ENCODE assay signal across 15 cellular contexts in genomic region chr19:5931251-5931650, GRCh38. TPM values are rescaled to one million over a fixed set of nuclear protein-coding genes. Genes with fewer than 3 reads are reported as not detected.
DNase-seq lines count a peak whose midpoint lies in the region; ATAC-seq, FAIRE-seq and TF ChIP-seq lines count a peak whose summit lies in the region.
"Had no signal": no experiment of that assay in that cellular context is flagged by ENCODE, and none has a peak within 500 bp of the region (broad histone marks: within the 10 kb centered on the region; RNA-seq: fewer than 3 reads in every experiment).

No MANE protein-coding gene starts in this region.

- peaks cover 60 to 91% of the 10 kb centered on the region in 2 experiments for H3K36me3 ChIP-seq in HepG2 (replicated peaks in 1 of 2; ENCODE audit: control insufficient read depth in 1 of 2, insufficient read depth in 2 of 2, low read length in 2 of 2)
- peaks cover 0 to 54% (median 13%) of the 10 kb centered on the region in 4 donors for H3K36me3 ChIP-seq in right lobe of liver
- H3K36me3 ChIP-seq in H1 (ENCODE audit: control insufficient read depth in 2 of 4, insufficient read depth in 4 of 4, low read length in 3 of 4): peaks cover 17 to 40% (median 25%) of the 10 kb centered on the region in 4 experiments
- peaks cover 15 to 66% (median 19%) of the 10 kb centered on the region in 4 donors for H3K36me3 ChIP-seq in sigmoid colon
- H3K36me3 ChIP-seq in esophagus squamous epithelium: peaks cover 11 to 97% (median 39%) of the 10 kb centered on the region in 3 donors

- TF ChIP-seq RAD21 in HepG2 (CRISPR knock-in tag; IDR thresholded peaks at IDR 0.05) (no peak), H1 (IDR thresholded peaks at IDR 0.05 in 1 of 2, conservative IDR thresholded peaks at IDR 0.05 in 1 of 2; ENCODE audit: low read depth in 2 of 2, low read length in 2 of 2) (no peak)

- in situ Hi-C loops in HepG2 (cut with HindIII; ENCODE audit: extremely low pct_ligation_motif_present, low pct_unique_long_range_greater_than_20kb): no loop called here

- H3K14ac ChIP-seq in H1 (ENCODE audit: insufficient read length): no peak overlapping the region

- H4K5ac ChIP-seq in H1 (ENCODE audit: insufficient read length, low read depth, low read length): no peak overlapping the region

- H3K4me3 ChIP-seq in HepG2 (replicated peaks in 1 of 3; ENCODE audit: insufficient read depth in 1 of 3, low read depth in 2 of 3, low read length in 3 of 3) (no peak overlapping the region), right lobe of liver (no peak overlapping the region), H1 (ENCODE audit: extremely low read depth in 1 of 4, insufficient read depth in 2 of 4, low read depth in 3 of 4, low read length in 4 of 4) (no peak overlapping the region), sigmoid colon (no peak overlapping the region), esophagus squamous epithelium (no peak overlapping the region)

- no peak overlapping the region for H2BK20ac ChIP-seq in H1 (ENCODE audit: low read length)

- POLR2A ChIA-PET in HepG2 (lab: Yijun Ruan, JAX): no interaction called here
- POLR2A ChIA-PET in H1 (lab: Charles Lee; ENCODE audit: partially characterized antibody): interaction anchor here (1.7 kb wide), 1 partner anchor 11 kb away, joined by 3 read pairs; no protein-coding TSS in a partner anchor

- ATAC-seq in HepG2 (no peak), right lobe of liver (no peak)

- CTCF ChIA-PET in HepG2 (lab: Yijun Ruan, JAX; ENCODE audit: low intra/inter-chr PET ratio, low total read pairs) (no interaction called here), H1 (lab: Charles Lee; ENCODE audit: partially characterized antibody) (interaction anchor here (0.6 to 2.1 kb wide), 2 partner anchors 91 to 127 kb away, joined by 4 to 7 read pairs; no protein-coding TSS in a partner anchor)

- H3K4me1 ChIP-seq in HepG2 (ENCODE audit: insufficient read depth, low read length): no peaks in the 10 kb centered on the region
- H3K4me1 ChIP-seq in right lobe of liver: peaks cover 0 to 22% (median 10%) of the 10 kb centered on the region in 4 donors
- H3K4me1 ChIP-seq in H1 (replicated peaks in 1 of 4; ENCODE audit: control insufficient read depth in 3 of 4, insufficient read depth in 4 of 4, low read length in 3 of 4): no peaks in the 10 kb centered on the region
- H3K4me1 ChIP-seq in sigmoid colon: peaks cover 0 to 91% (median 70%) of the 10 kb centered on the region in 4 donors
- peaks cover 0 to 53% (median 19%) of the 10 kb centered on the region in 3 donors for H3K4me1 ChIP-seq in esophagus squamous epithelium

- H4K20me1 ChIP-seq in HepG2 (ENCODE audit: insufficient read depth, low read length) (peaks cover 22% of the 10 kb centered on the region; the same call in 1 of the 2 replicates), H1 (replicated peaks in 1 of 2; ENCODE audit: control insufficient read depth in 1 of 2, insufficient read depth in 2 of 2, low read length in 2 of 2) (peaks cover 11 to 28% of the 10 kb centered on the region in 2 experiments)

- TF ChIP-seq POLR2A in HepG2 (IDR thresholded peaks at IDR 0.05; ENCODE audit: insufficient read depth in 1 of 2, low read depth in 2 of 2, low read length in 2 of 2): no peak
- no peak for TF ChIP-seq POLR2A in right lobe of liver (IDR thresholded peaks at IDR 0.05)
- TF ChIP-seq POLR2A in H1 (IDR thresholded peaks at IDR 0.05; ENCODE audit: control extremely low read depth in 1 of 2, low read depth in 2 of 2, low read length in 2 of 2): no peak
- TF ChIP-seq POLR2A in sigmoid colon (IDR thresholded peaks at IDR 0.05): no peak
- TF ChIP-seq POLR2A in esophagus squamous epithelium (IDR thresholded peaks at IDR 0.05): no peak

- H2BK12ac ChIP-seq in H1 (ENCODE audit: low read depth, low read length): 0 out of 2 replicates have a peak overlapping the region, but pooled peaks have one; percentile 14

- H3K9me3 ChIP-seq in HepG2 (ENCODE audit: low read length) (no peaks in the 10 kb centered on the region), right lobe of liver (no peaks in the 10 kb centered on the region), H1 (ENCODE audit: insufficient read depth in 2 of 2, low read depth in 1 of 2, low read length in 1 of 2) (no peaks in the 10 kb centered on the region), sigmoid colon (no peaks in the 10 kb centered on the region), esophagus squamous epithelium (no peaks in the 10 kb centered on the region)

- no peak for FAIRE-seq in HepG2 (lab: Jason Lieb, UNC)
- no peak for FAIRE-seq in H1 (lab: Jason Lieb, UNC)
- FAIRE-seq: A204.1 had no signal

- H2BK120ac ChIP-seq in H1 (replicated peaks; ENCODE audit: low read depth, low read length): no peak overlapping the region

- no peak overlapping the region for H4K8ac ChIP-seq in H1 (ENCODE audit: extremely low read depth, insufficient read depth, low read length)

- DNase-seq in HepG2 (ENCODE audit: low spot score): no peak
- DNase-seq in right lobe of liver: no peak
- no peak for DNase-seq in H1 (ENCODE audit: low read depth in 1 of 2, low spot score in 2 of 2)
- no peak for DNase-seq in sigmoid colon
- no peak for DNase-seq in activated naive CD4-positive, alpha-beta T cell treated with anti-CD3 and anti-CD28 coated beads, Interleukin-2, amount 50 U/mL, for 16 hours
- DNase-seq in esophagus squamous epithelium (lab: John Stamatoyannopoulos, UW): no peak
- DNase-seq in NCI-H526 (lab: John Stamatoyannopoulos, UW): no peak
- DNase-seq: C1 segment of cervical spinal cord; Calu3; CD4-positive, alpha-beta T cell; DMS 273 treated with DMSO at 0.1 percent for 48 hours; HCEC 1CT; HFFc6 had no signal

- BruUV-seq in HepG2 (replicated peaks; lab: Mats Ljungman, UMichigan): no TSS peak

- no peak overlapping the region for H3K9ac ChIP-seq in HepG2 (ENCODE audit: insufficient read depth, low read depth, low read length)
- no peak overlapping the region for H3K9ac ChIP-seq in H1 (replicated peaks in 1 of 4; ENCODE audit: extremely low read depth in 1 of 4, low read depth in 3 of 4, low read length in 3 of 4)

- H2BK15ac ChIP-seq in H1 (ENCODE audit: low read length): no peak overlapping the region

- H3K79me2 ChIP-seq in HepG2 (ENCODE audit: insufficient read depth, low read length): peaks cover 18% of the 10 kb centered on the region
- H3K79me2 ChIP-seq in H1 (ENCODE audit: control insufficient read depth in 1 of 2, insufficient read depth in 2 of 2, low read length in 2 of 2): peaks cover 0 to 2% of the 10 kb centered on the region in 2 experiments; a peak in 1 of 4 replicates

- H2AFZ ChIP-seq in HepG2 (ENCODE audit: low read length) (no peak overlapping the region), H1 (ENCODE audit: low read length) (no peak overlapping the region)

- H3K27me3 ChIP-seq in HepG2 (ENCODE audit: control insufficient read depth in 1 of 2, insufficient read depth in 2 of 2, low read length in 2 of 2) (no peaks in the 10 kb centered on the region), right lobe of liver (no peaks in the 10 kb centered on the region), H1 (replicated peaks in 1 of 4; ENCODE audit: control insufficient read depth in 3 of 4, extremely low read depth in 1 of 4, insufficient read depth in 3 of 4, low read length in 3 of 4) (no peaks in the 10 kb centered on the region; a peak in 1 of 7 replicates), sigmoid colon (no peaks in the 10 kb centered on the region), esophagus squamous epithelium (no peaks in the 10 kb centered on the region)

- no peak for TF ChIP-seq CTCF in HepG2 (CRISPR knock-in tag; IDR thresholded peaks at IDR 0.05)
- no peak for TF ChIP-seq CTCF in right lobe of liver (IDR thresholded peaks at IDR 0.05)
- no peak for TF ChIP-seq CTCF in H1 (IDR thresholded peaks at IDR 0.05; ENCODE audit: control extremely low read depth in 1 of 3, insufficient read depth in 1 of 3, low read depth in 1 of 3, low read length in 3 of 3)
- no peak for TF ChIP-seq CTCF in sigmoid colon (IDR thresholded peaks at IDR 0.05)
- no peak for TF ChIP-seq CTCF in esophagus squamous epithelium (IDR thresholded peaks at IDR 0.05)

- no peak overlapping the region for H4K91ac ChIP-seq in H1 (replicated peaks; ENCODE audit: insufficient read length, low read length)

- TF ChIP-seq EP300 in HepG2 (IDR thresholded peaks at IDR 0.05; ENCODE audit: low read depth in 2 of 2, low read length in 2 of 2): no peak
- no peak for TF ChIP-seq EP300 in HepG2 (CRISPR knock-in tag; IDR thresholded peaks at IDR 0.05; ENCODE audit: borderline replicate concordance)
- TF ChIP-seq EP300 in H1 (IDR thresholded peaks at IDR 0.05; ENCODE audit: borderline replicate concordance in 1 of 2, low read depth in 2 of 2, low read length in 2 of 2): no peak
- TF ChIP-seq EP300 in sigmoid colon (IDR thresholded peaks at IDR 0.05): no peak

- 99% methylated on average over 7 of the region's 11 CpGs for WGBS in HepG2 (ENCODE audit: low lambda C conversion rate)
- WGBS in right lobe of liver (ENCODE audit: insufficient coverage, low coverage, low lambda C conversion rate, missing lambda C conversion rate): 100% methylated on average over 1 of the region's 11 CpGs
- 86% methylated on average over 11 of the region's 11 CpGs; no CpG with 5 or more reads in 1 of the 2 experiments for WGBS in H1 (ENCODE audit: extremely low coverage in 1 of 2, insufficient coverage in 1 of 2, insufficient read length in 1 of 2, insufficient replicate concordance in 2 of 2, low coverage in 1 of 2, low lambda C conversion rate in 2 of 2, missing lambda C conversion rate in 1 of 2), 2 experiments
- 94 to 96% methylated on average over 11 of the region's 11 CpGs for WGBS in sigmoid colon, 2 donors
- 58 to 87% methylated on average over 2 to 3 of the region's 11 CpGs for WGBS in esophagus squamous epithelium, 2 donors

- H3K79me1 ChIP-seq in H1 (ENCODE audit: low read depth, low read length): peaks cover 3% of the 10 kb centered on the region

- H3K18ac ChIP-seq in H1 (ENCODE audit: extremely low read depth, low read length): no peak overlapping the region

- intact Hi-C loops in HepG2 (cut with micrococcal nuclease; ENCODE audit: unreplicated experiment) (no loop called here), right lobe of liver (cut with DNase I) (no loop called here), sigmoid colon (cut with DNase I) (no loop called here), esophagus squamous epithelium (cut with DNase I) (no loop called here)

- H3K56ac ChIP-seq in H1 (replicated peaks; ENCODE audit: insufficient read length, low read depth, low read length): no peak overlapping the region

- no peak overlapping the region for H3K27ac ChIP-seq in HepG2 (ENCODE audit: extremely low read length, insufficient read depth, low read length)
- H3K27ac ChIP-seq in right lobe of liver: no peak overlapping the region
- no peak overlapping the region for H3K27ac ChIP-seq in H1 (ENCODE audit: low read depth, low read length)
- peak overlapping the region in 3 of 4 donors; percentile 69 to 85 (median 80) for H3K27ac ChIP-seq in sigmoid colon
- H3K27ac ChIP-seq in esophagus squamous epithelium: no peak overlapping the region
- H3K27ac ChIP-seq: HL-60 had no signal

- H3K23ac ChIP-seq in H1 (ENCODE audit: insufficient read length): no peak overlapping the region

- no peak overlapping the region for H2AK5ac ChIP-seq in H1 (ENCODE audit: low read depth, low read length)

- no peak overlapping the region for H2BK5ac ChIP-seq in H1 (ENCODE audit: low read depth, low read length)

- H3K4ac ChIP-seq in H1 (replicated peaks; ENCODE audit: insufficient read length, low read depth, low read length): no peak overlapping the region

- H3K4me2 ChIP-seq in HepG2 (ENCODE audit: low read depth, low read length): no peak overlapping the region
- no peak overlapping the region for H3K4me2 ChIP-seq in H1 (ENCODE audit: insufficient read depth in 1 of 2, low read depth in 2 of 2, low read length in 2 of 2)

- no peaks in the 10 kb centered on the region for H3K23me2 ChIP-seq in H1 (ENCODE audit: low read depth, low read length)

RNA-seq across cellular contexts. Expression of gene CAPS, which starts 17.2 kb away (rescaled TPM):
- total RNA-seq in HepG2 (2016; rRNA removed; fragmentation: Illumina TruSeq; extraction: Trizol): 1.7 and 3.1 TPM in 2 replicates
- 0.40 and 0.53 TPM in 2 replicates for total RNA-seq in HepG2 (2016; cell fraction: cytosol; rRNA removed; fragmentation: Illumina TruSeq; extraction: Trizol; ENCODE audit: low read depth)
- total RNA-seq in HepG2 (2016; cell fraction: insoluble cytoplasmic fraction; rRNA removed; fragmentation: Illumina TruSeq; extraction: Trizol): 1.1 and 3.0 TPM in 2 replicates
- total RNA-seq in HepG2 (2016; cell fraction: membrane; rRNA removed; fragmentation: Illumina TruSeq; extraction: Trizol): 1.2 and 1.4 TPM in 2 replicates
- total RNA-seq in HepG2 (2016; cell fraction: nucleus; rRNA removed; fragmentation: Illumina TruSeq; extraction: Trizol): 2.6 and 2.9 TPM in 2 replicates
- polyA plus RNA-seq in HepG2 (2011; rRNA removed): 3.1 and 4.5 TPM in 2 replicates
- polyA plus RNA-seq in HepG2 (2011; cell fraction: cytosol; rRNA removed): 2.9 and 3.5 TPM in 2 replicates
- polyA plus RNA-seq in HepG2 (2011; cell fraction: nucleus; rRNA removed): 19.5 and 22.9 TPM in 2 replicates
- 1.8 and 1.9 TPM in 2 replicates for polyA plus RNA-seq in HepG2 (2012)
- 0.40 and 0.43 TPM in 2 replicates for polyA plus RNA-seq in HepG2 (2016; cell fraction: cytosol; fragmentation: Illumina TruSeq; extraction: Trizol; ENCODE audit: low read depth)
- 1.1 and 1.4 TPM in 2 replicates for polyA plus RNA-seq in HepG2 (2016; cell fraction: insoluble cytoplasmic fraction; fragmentation: Illumina TruSeq; extraction: Trizol; ENCODE audit: low read depth)
- polyA plus RNA-seq in HepG2 (2016; cell fraction: membrane; fragmentation: Illumina TruSeq; extraction: Trizol; ENCODE audit: low read depth): 0.61 and 0.87 TPM in 2 replicates
- 10.1 and 13.8 TPM in 2 replicates for polyA plus RNA-seq in HepG2 (2016; cell fraction: nucleus; fragmentation: Illumina TruSeq; extraction: Trizol; ENCODE audit: insufficient read depth, low read depth)
- 0.28 and 3.1 TPM in 2 replicates for polyA minus RNA-seq in HepG2 (2011; rRNA and poly(A)+ RNA removed; ENCODE audit: low replicate concordance)
- 0.40 and 1.1 TPM in 2 replicates for polyA minus RNA-seq in HepG2 (2011; cell fraction: cytosol; rRNA and poly(A)+ RNA removed)
- polyA minus RNA-seq in HepG2 (2011; cell fraction: nucleus; rRNA and poly(A)+ RNA removed): 3.0 and 3.1 TPM in 2 replicates
- total RNA-seq in right lobe of liver: 1 to 10 TPM; 1.1 to 7.9 (median 5.0) TPM
- total RNA-seq in H1 (2021; fragmentation: NEBNext Ultra II Directional; extraction: Animal tissue kit (Norgen Biotek cat#: 25700)): 1.8 and 2.1 TPM in 2 replicates
- 2.4 and 4.2 TPM in 2 replicates for polyA plus RNA-seq in H1 (2011; rRNA removed)
- polyA plus RNA-seq in H1 (2011; cell fraction: cytosol; rRNA removed): 4.2 TPM
- 8.2 TPM for polyA plus RNA-seq in H1 (2011; cell fraction: nucleus; rRNA removed)
- 1.9 to 3.7 TPM (median 2.8 TPM) in 4 replicates for polyA plus RNA-seq in H1 (2012, experiment 1 of 2)
- 1.7 TPM for polyA plus RNA-seq in H1 (2012, experiment 2 of 2)
- polyA plus RNA-seq in H1 (2013, experiment 1 of 2): 2.1 TPM
- 1.4 TPM for polyA plus RNA-seq in H1 (2013, experiment 2 of 2)
- polyA minus RNA-seq in H1 (2011; rRNA and poly(A)+ RNA removed): 0.24 and 0.47 TPM in 2 replicates
- 0.66 TPM for polyA minus RNA-seq in H1 (2011; cell fraction: cytosol; rRNA and poly(A)+ RNA removed)
- 1.1 TPM for polyA minus RNA-seq in H1 (2011; cell fraction: nucleus; rRNA and poly(A)+ RNA removed)
- total RNA-seq in sigmoid colon: 10 to 100 TPM in 2 of 4 donors, 1 to 10 TPM in 2; 4.9 to 18.6 (median 9.7) TPM
- 10 to 100 TPM in 1 of 3 donors, 1 to 10 TPM in 2; 3.6 to 13.7 (median 3.7) TPM for polyA plus RNA-seq in sigmoid colon
- total RNA-seq in esophagus squamous epithelium: 10 to 100 TPM in 2 of 4 donors, 1 to 10 TPM in 2; 3.3 to 13.7 (median 7.3) TPM

RNA-seq across cellular contexts. Expression of gene VMAC, which starts 26.6 kb away (rescaled TPM):
- 1.2 and 2.4 TPM in 2 replicates for total RNA-seq in HepG2 (2016; rRNA removed; fragmentation: Illumina TruSeq; extraction: Trizol)
- 1.2 and 2.0 TPM in 2 replicates for total RNA-seq in HepG2 (2016; cell fraction: cytosol; rRNA removed; fragmentation: Illumina TruSeq; extraction: Trizol; ENCODE audit: low read depth)
- 1.1 and 2.6 TPM in 2 replicates for total RNA-seq in HepG2 (2016; cell fraction: insoluble cytoplasmic fraction; rRNA removed; fragmentation: Illumina TruSeq; extraction: Trizol)
- 1.6 and 2.0 TPM in 2 replicates for total RNA-seq in HepG2 (2016; cell fraction: membrane; rRNA removed; fragmentation: Illumina TruSeq; extraction: Trizol)
- 2.4 and 2.8 TPM in 2 replicates for total RNA-seq in HepG2 (2016; cell fraction: nucleus; rRNA removed; fragmentation: Illumina TruSeq; extraction: Trizol)
- polyA plus RNA-seq in HepG2 (2011; rRNA removed): 2.4 and 3.1 TPM in 2 replicates
- 1.3 and 1.9 TPM in 2 replicates for polyA plus RNA-seq in HepG2 (2011; cell fraction: cytosol; rRNA removed)
- polyA plus RNA-seq in HepG2 (2011; cell fraction: nucleus; rRNA removed): 12.9 and 13.7 TPM in 2 replicates
- polyA plus RNA-seq in HepG2 (2012): 0.61 and 1.0 TPM in 2 replicates
- 0.49 and 0.65 TPM in 2 replicates for polyA plus RNA-seq in HepG2 (2016; cell fraction: cytosol; fragmentation: Illumina TruSeq; extraction: Trizol; ENCODE audit: low read depth)
- 0.78 and 1.4 TPM in 2 replicates for polyA plus RNA-seq in HepG2 (2016; cell fraction: insoluble cytoplasmic fraction; fragmentation: Illumina TruSeq; extraction: Trizol; ENCODE audit: low read depth)
- 0.82 and 0.91 TPM in 2 replicates for polyA plus RNA-seq in HepG2 (2016; cell fraction: membrane; fragmentation: Illumina TruSeq; extraction: Trizol; ENCODE audit: low read depth)
- 4.8 and 5.0 TPM in 2 replicates for polyA plus RNA-seq in HepG2 (2016; cell fraction: nucleus; fragmentation: Illumina TruSeq; extraction: Trizol; ENCODE audit: insufficient read depth, low read depth)
- polyA minus RNA-seq in HepG2 (2011; rRNA and poly(A)+ RNA removed; ENCODE audit: low replicate concordance): 0.33 and 2.8 TPM in 2 replicates
- polyA minus RNA-seq in HepG2 (2011; cell fraction: cytosol; rRNA and poly(A)+ RNA removed): 0.59 and 1.2 TPM in 2 replicates
- 3.7 and 4.2 TPM in 2 replicates for polyA minus RNA-seq in HepG2 (2011; cell fraction: nucleus; rRNA and poly(A)+ RNA removed)
- total RNA-seq in right lobe of liver: 1 to 10 TPM; 1.7 to 3.9 (median 2.8) TPM
- 1.2 and 1.3 TPM in 2 replicates for total RNA-seq in H1 (2021; fragmentation: NEBNext Ultra II Directional; extraction: Animal tissue kit (Norgen Biotek cat#: 25700))
- polyA plus RNA-seq in H1 (2011; rRNA removed): 2.2 and 3.9 TPM in 2 replicates
- 3.9 TPM for polyA plus RNA-seq in H1 (2011; cell fraction: cytosol; rRNA removed)
- polyA plus RNA-seq in H1 (2011; cell fraction: nucleus; rRNA removed): 5.9 TPM
- polyA plus RNA-seq in H1 (2012, experiment 1 of 2): 1.3 to 2.1 TPM (median 1.8 TPM) in 4 replicates
- polyA plus RNA-seq in H1 (2012, experiment 2 of 2): 1.1 TPM
- polyA plus RNA-seq in H1 (2013, experiment 1 of 2): 1.2 TPM
- 1.5 TPM for polyA plus RNA-seq in H1 (2013, experiment 2 of 2)
- 0.56 and 1.1 TPM in 2 replicates for polyA minus RNA-seq in H1 (2011; rRNA and poly(A)+ RNA removed)
- polyA minus RNA-seq in H1 (2011; cell fraction: cytosol; rRNA and poly(A)+ RNA removed): 2.6 TPM
- 2.6 TPM for polyA minus RNA-seq in H1 (2011; cell fraction: nucleus; rRNA and poly(A)+ RNA removed)
- total RNA-seq in sigmoid colon: 10 to 100 TPM in 1 of 4 donors, 1 to 10 TPM in 3; 6.1 to 14.4 (median 8.1) TPM
- 1 to 10 TPM; 1.6 to 6.4 (median 2.4) TPM for polyA plus RNA-seq in sigmoid colon
- total RNA-seq in esophagus squamous epithelium: 1 to 10 TPM; 3.1 to 8.6 (median 5.6) TPM

RNA-seq across cellular contexts. Expression of gene NDUFA11, which starts 27.7 kb away (rescaled TPM):
- total RNA-seq in HepG2 (2016; rRNA removed; fragmentation: Illumina TruSeq; extraction: Trizol) (378 and 396 TPM in 2 replicates), right lobe of liver (100 to 1,000 TPM; 108 to 161 (median 157) TPM), sigmoid colon (100 to 1,000 TPM; 242 to 447 (median 353) TPM), esophagus squamous epithelium (100 to 1,000 TPM; 204 to 277 (median 234) TPM)
- total RNA-seq in HepG2 (2016; cell fraction: cytosol; rRNA removed; fragmentation: Illumina TruSeq; extraction: Trizol; ENCODE audit: low read depth): 206 and 277 TPM in 2 replicates
- 384 and 456 TPM in 2 replicates for total RNA-seq in HepG2 (2016; cell fraction: insoluble cytoplasmic fraction; rRNA removed; fragmentation: Illumina TruSeq; extraction: Trizol)
- total RNA-seq in HepG2 (2016; cell fraction: membrane; rRNA removed; fragmentation: Illumina TruSeq; extraction: Trizol): 192 and 280 TPM in 2 replicates
- 124 and 130 TPM in 2 replicates for total RNA-seq in HepG2 (2016; cell fraction: nucleus; rRNA removed; fragmentation: Illumina TruSeq; extraction: Trizol)
- polyA plus RNA-seq in HepG2 (2011; rRNA removed) (286 and 302 TPM in 2 replicates), H1 (2011; rRNA removed) (1,037 and 1,353 TPM in 2 replicates), sigmoid colon (100 to 1,000 TPM; 363 to 450 (median 395) TPM)
- polyA plus RNA-seq in HepG2 (2011; cell fraction: cytosol; rRNA removed): 407 and 879 TPM in 2 replicates
- 341 and 384 TPM in 2 replicates for polyA plus RNA-seq in HepG2 (2011; cell fraction: nucleus; rRNA removed)
- polyA plus RNA-seq in HepG2 (2012): 182 and 188 TPM in 2 replicates
- 245 and 314 TPM in 2 replicates for polyA plus RNA-seq in HepG2 (2016; cell fraction: cytosol; fragmentation: Illumina TruSeq; extraction: Trizol; ENCODE audit: low read depth)
- 420 and 459 TPM in 2 replicates for polyA plus RNA-seq in HepG2 (2016; cell fraction: insoluble cytoplasmic fraction; fragmentation: Illumina TruSeq; extraction: Trizol; ENCODE audit: low read depth)
- polyA plus RNA-seq in HepG2 (2016; cell fraction: membrane; fragmentation: Illumina TruSeq; extraction: Trizol; ENCODE audit: low read depth): 204 and 246 TPM in 2 replicates
- 232 and 235 TPM in 2 replicates for polyA plus RNA-seq in HepG2 (2016; cell fraction: nucleus; fragmentation: Illumina TruSeq; extraction: Trizol; ENCODE audit: insufficient read depth, low read depth)
- 32.1 and 88.3 TPM in 2 replicates for polyA minus RNA-seq in HepG2 (2011; rRNA and poly(A)+ RNA removed; ENCODE audit: low replicate concordance)
- polyA minus RNA-seq in HepG2 (2011; cell fraction: cytosol; rRNA and poly(A)+ RNA removed): 38.6 and 41.0 TPM in 2 replicates
- 16.5 and 21.2 TPM in 2 replicates for polyA minus RNA-seq in HepG2 (2011; cell fraction: nucleus; rRNA and poly(A)+ RNA removed)
- total RNA-seq in H1 (2021; fragmentation: NEBNext Ultra II Directional; extraction: Animal tissue kit (Norgen Biotek cat#: 25700)): 205 and 206 TPM in 2 replicates
- polyA plus RNA-seq in H1 (2011; cell fraction: cytosol; rRNA removed): 521 TPM
- 400 TPM for polyA plus RNA-seq in H1 (2011; cell fraction: nucleus; rRNA removed)
- polyA plus RNA-seq in H1 (2012, experiment 1 of 2): 90.6 to 331 TPM (median 298 TPM) in 4 replicates
- 720 TPM for polyA plus RNA-seq in H1 (2012, experiment 2 of 2)
- polyA plus RNA-seq in H1 (2013, experiment 1 of 2): 258 TPM
- polyA plus RNA-seq in H1 (2013, experiment 2 of 2): 272 TPM
- polyA minus RNA-seq in H1 (2011; rRNA and poly(A)+ RNA removed): 28.0 and 42.3 TPM in 2 replicates
- 42.3 TPM for polyA minus RNA-seq in H1 (2011; cell fraction: cytosol; rRNA and poly(A)+ RNA removed)
- 35.8 TPM for polyA minus RNA-seq in H1 (2011; cell fraction: nucleus; rRNA and poly(A)+ RNA removed)

RNA-seq across cellular contexts. Expression of gene RANBP3, which starts 46.7 kb away (rescaled TPM):
- total RNA-seq in HepG2 (2016; rRNA removed; fragmentation: Illumina TruSeq; extraction: Trizol): 37.2 and 39.5 TPM in 2 replicates
- 15.1 and 18.2 TPM in 2 replicates for total RNA-seq in HepG2 (2016; cell fraction: cytosol; rRNA removed; fragmentation: Illumina TruSeq; extraction: Trizol; ENCODE audit: low read depth)
- 27.1 and 40.8 TPM in 2 replicates for total RNA-seq in HepG2 (2016; cell fraction: insoluble cytoplasmic fraction; rRNA removed; fragmentation: Illumina TruSeq; extraction: Trizol)
- 19.4 and 20.4 TPM in 2 replicates for total RNA-seq in HepG2 (2016; cell fraction: membrane; rRNA removed; fragmentation: Illumina TruSeq; extraction: Trizol)
- total RNA-seq in HepG2 (2016; cell fraction: nucleus; rRNA removed; fragmentation: Illumina TruSeq; extraction: Trizol): 47.7 and 56.8 TPM in 2 replicates
- polyA plus RNA-seq in HepG2 (2011; rRNA removed): 149 and 151 TPM in 2 replicates
- polyA plus RNA-seq in HepG2 (2011; cell fraction: cytosol; rRNA removed): 91.7 and 149 TPM in 2 replicates
- 233 and 293 TPM in 2 replicates for polyA plus RNA-seq in HepG2 (2011; cell fraction: nucleus; rRNA removed)
- polyA plus RNA-seq in HepG2 (2012): 62.1 and 64.6 TPM in 2 replicates
- 10.3 and 11.7 TPM in 2 replicates for polyA plus RNA-seq in HepG2 (2016; cell fraction: cytosol; fragmentation: Illumina TruSeq; extraction: Trizol; ENCODE audit: low read depth)
- polyA plus RNA-seq in HepG2 (2016; cell fraction: insoluble cytoplasmic fraction; fragmentation: Illumina TruSeq; extraction: Trizol; ENCODE audit: low read depth): 53.5 and 62.0 TPM in 2 replicates
- 18.2 and 24.3 TPM in 2 replicates for polyA plus RNA-seq in HepG2 (2016; cell fraction: membrane; fragmentation: Illumina TruSeq; extraction: Trizol; ENCODE audit: low read depth)
- 127 and 170 TPM in 2 replicates for polyA plus RNA-seq in HepG2 (2016; cell fraction: nucleus; fragmentation: Illumina TruSeq; extraction: Trizol; ENCODE audit: insufficient read depth, low read depth)
- polyA minus RNA-seq in HepG2 (2011; rRNA and poly(A)+ RNA removed; ENCODE audit: low replicate concordance): 43.2 and 193 TPM in 2 replicates
- 76.9 and 86.6 TPM in 2 replicates for polyA minus RNA-seq in HepG2 (2011; cell fraction: cytosol; rRNA and poly(A)+ RNA removed)
- polyA minus RNA-seq in HepG2 (2011; cell fraction: nucleus; rRNA and poly(A)+ RNA removed): 74.3 and 80.3 TPM in 2 replicates
- 10 to 100 TPM; 21.7 to 49.5 (median 24.5) TPM for total RNA-seq in right lobe of liver
- 87.0 and 95.4 TPM in 2 replicates for total RNA-seq in H1 (2021; fragmentation: NEBNext Ultra II Directional; extraction: Animal tissue kit (Norgen Biotek cat#: 25700))
- polyA plus RNA-seq in H1 (2011; rRNA removed): 122 and 159 TPM in 2 replicates
- 120 TPM for polyA plus RNA-seq in H1 (2011; cell fraction: cytosol; rRNA removed)
- polyA plus RNA-seq in H1 (2011; cell fraction: nucleus; rRNA removed): 149 TPM
- 62.4 to 96.0 TPM (median 89.7 TPM) in 4 replicates for polyA plus RNA-seq in H1 (2012, experiment 1 of 2)
- 57.9 TPM for polyA plus RNA-seq in H1 (2012, experiment 2 of 2)
- 102 TPM for polyA plus RNA-seq in H1 (2013, experiment 1 of 2)
- 98.7 TPM for polyA plus RNA-seq in H1 (2013, experiment 2 of 2)
- 52.2 and 53.3 TPM in 2 replicates for polyA minus RNA-seq in H1 (2011; rRNA and poly(A)+ RNA removed)
- polyA minus RNA-seq in H1 (2011; cell fraction: cytosol; rRNA and poly(A)+ RNA removed): 65.6 TPM
- 34.1 TPM for polyA minus RNA-seq in H1 (2011; cell fraction: nucleus; rRNA and poly(A)+ RNA removed)
- 10 to 100 TPM; 63.1 to 86.4 (median 82.7) TPM for total RNA-seq in sigmoid colon
- polyA plus RNA-seq in sigmoid colon: 10 to 100 TPM; 27.0 to 47.5 (median 27.6) TPM
- total RNA-seq in esophagus squamous epithelium: 10 to 100 TPM; 38.0 to 77.8 (median 39.6) TPM

Comparison
In these comparisons a context has a peak if more than half of its experiments do, and no peak if none do; other contexts are left out.
1. H3K27ac ChIP-seq: peak in sigmoid colon (3 of 4); none in HepG2 (single experiment), right lobe of liver (0 of 3), H1 (single experiment) and esophagus squamous epithelium (0 of 4).